Comparison of ENCODE assay signal across 8 cellular contexts in the genomic region with DNA sequence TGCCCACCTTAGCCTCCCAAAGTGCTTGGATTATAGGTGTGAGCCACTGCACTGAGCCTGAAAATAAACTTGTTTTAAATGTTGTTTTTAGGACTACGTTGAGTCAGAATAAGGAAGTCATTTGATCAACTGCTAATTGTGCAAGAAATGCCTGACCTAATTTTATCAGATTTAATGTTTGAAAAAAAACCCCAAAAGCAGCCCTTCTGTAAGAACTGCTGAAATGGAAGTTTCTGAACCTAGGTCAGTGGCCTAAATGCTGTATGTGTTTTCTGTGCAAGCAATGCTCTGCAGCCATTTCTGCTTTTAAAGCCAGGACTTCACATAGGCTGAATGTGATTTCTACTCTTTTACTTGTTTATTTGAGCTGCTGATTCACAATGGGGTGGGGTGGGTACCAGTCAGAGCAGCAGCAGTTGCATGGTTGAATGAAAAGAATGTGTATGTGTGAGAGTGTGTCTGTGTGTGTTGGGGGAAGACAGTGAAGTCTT. TPM values are rescaled to one million over a fixed set of nuclear protein-coding genes. Genes with fewer than 3 reads are reported as not detected.
A peak's percentile ranks its signal among the peaks of the same experiment; 100 is the strongest.
DNase-seq lines count a peak whose midpoint lies in the region; ATAC-seq, FAIRE-seq and TF ChIP-seq lines count a peak whose summit lies in the region.

No MANE protein-coding gene starts in this region.

- peaks cover 86% of the 10 kb centered on the region for H3K4me1 Mint-ChIP-seq in CD14-positive monocyte
- H3K4me1 Mint-ChIP-seq in endothelial cell (ENCODE audit: unreplicated experiment), result peaks cover 40% of the 10 kb centered on the region
- peaks cover 7% of the 10 kb centered on the region for H3K4me1 Mint-ChIP-seq in nephron

- intact Hi-C loops in CD14-positive monocyte (cut with micrococcal nuclease), result no loop called here

- H3K36me3 Mint-ChIP-seq in CD14-positive monocyte, result peaks cover 17 to 19% of the 10 kb centered on the region in 2 donors
- H3K36me3 Mint-ChIP-seq in endothelial cell (ENCODE audit: low read depth, unreplicated experiment), result peaks cover 11% of the 10 kb centered on the region
- H3K36me3 Mint-ChIP-seq in nephron (ENCODE audit: low read depth), result peaks cover 15% of the 10 kb centered on the region

- no peak for TF ChIP-seq POLR2A in GM12892 (IDR thresholded peaks at IDR 0.05; ENCODE audit: low read depth, low read length)

- H3K27ac Mint-ChIP-seq in CD14-positive monocyte (peak overlapping the region; percentile 99 to 100 (median 99)), endothelial cell (ENCODE audit: unreplicated experiment) (no peak overlapping the region), nephron (peak overlapping the region; percentile 64 to 81 (median 69))

- DNase-seq in CD14-positive monocyte (ENCODE audit: low spot score) (peak; percentile 52), NOMO-1 treated with DMSO at 0.1 percent for 48 hours (lab: John Stamatoyannopoulos, UW; ENCODE audit: unreplicated experiment) (peak; percentile 88), endothelial cell (ENCODE audit: low spot score) (no peak), NCI-H2196 treated with DMSO at 0.1 percent for 48 hours (lab: John Stamatoyannopoulos, UW; ENCODE audit: unreplicated experiment) (no peak), GM12892 (ENCODE audit: insufficient read length) (no peak)

- H3K27me3 Mint-ChIP-seq in CD14-positive monocyte (ENCODE audit: low read depth in 3 of 3), result peaks cover 2 to 5% (median 2%) of the 10 kb centered on the region in 3 donors
- H3K27me3 Mint-ChIP-seq in endothelial cell (ENCODE audit: unreplicated experiment), result peaks cover 13% of the 10 kb centered on the region
- no peaks in the 10 kb centered on the region for H3K27me3 Mint-ChIP-seq in nephron (ENCODE audit: low read depth)

- TF ChIP-seq CTCF in CD14-positive monocyte (IDR thresholded peaks at IDR 0.05), result no peak
- no peak for TF ChIP-seq CTCF in endothelial cell (IDR thresholded peaks at IDR 0.05; ENCODE audit: unreplicated experiment)
- no peak for TF ChIP-seq CTCF in nephron (IDR thresholded peaks at IDR 0.05; ENCODE audit: unreplicated experiment in 3 of 3)

- no peak for ATAC-seq in HG02885 (IDR thresholded peaks at IDR 0.05; ENCODE audit: poor library complexity, unreplicated experiment)
- no peak for ATAC-seq in HG02759 (IDR thresholded peaks at IDR 0.05; ENCODE audit: unreplicated experiment)

- H3K4me3 Mint-ChIP-seq in CD14-positive monocyte (peak overlapping the region; percentile 73 to 85), endothelial cell (ENCODE audit: unreplicated experiment) (peak overlapping the region; percentile 11), nephron (peak overlapping the region in 1 of 3 experiments; percentile 2)

- FAIRE-seq in GM12892 (lab: Jason Lieb, UNC), result no peak

- H3K9me3 Mint-ChIP-seq in CD14-positive monocyte (peaks cover 0 to 4% (median 0%) of the 10 kb centered on the region in 7 donors), endothelial cell (ENCODE audit: unreplicated experiment) (no peaks in the 10 kb centered on the region), nephron (no peaks in the 10 kb centered on the region)

RNA-seq across cellular contexts. Expression of gene GPX1, which starts 6.6 kb away (rescaled TPM):
- polyA plus RNA-seq in CD14-positive monocyte, result 1,000 to 10,000 TPM; 1,394 to 2,105 TPM
- 374 TPM for total RNA-seq in endothelial cell (ENCODE audit: unreplicated experiment)
- polyA plus RNA-seq in GM12892 (2012; ENCODE audit: missing spikeins), result 225 TPM

RNA-seq across cellular contexts. Expression of gene USP4, which starts 11.7 kb away (rescaled TPM):
- 10 to 100 TPM; 68.6 to 78.9 TPM for polyA plus RNA-seq in CD14-positive monocyte
- total RNA-seq in endothelial cell (ENCODE audit: unreplicated experiment), result 55.0 TPM
- polyA plus RNA-seq in GM12892 (2012; ENCODE audit: missing spikeins), result 49.6 TPM

Comparison
In these comparisons a context has a peak if more than half of its experiments do, and no peak if none do; other contexts are left out.
1. DNase-seq: peak in CD14-positive monocyte (single experiment) and NOMO-1 treated with DMSO at 0.1 percent for 48 hours (single experiment); none in endothelial cell (single experiment), NCI-H2196 treated with DMSO at 0.1 percent for 48 hours (single experiment) and GM12892 (single experiment).